ENCODE assay signal across 8 cellular contexts in genomic region chr1:35931424-35932157, GRCh38. TPM values are rescaled to one million over a fixed set of nuclear protein-coding genes. Genes with fewer than 3 reads are reported as not detected.
DNase-seq lines count a peak whose midpoint lies in the region; ATAC-seq and TF ChIP-seq lines count a peak whose summit lies in the region.

No MANE protein-coding gene starts in this region.

- ATAC-seq in HG02852 (IDR thresholded peaks at IDR 0.05; ENCODE audit: unreplicated experiment): peak; percentile 23
- peak; percentile 37 to 39 for ATAC-seq in lower lobe of right lung

- H3K36me3 ChIP-seq in NT2/D1 (ENCODE audit: insufficient read depth, insufficient read length, low read length): peaks cover 14% of the 10 kb centered on the region
- no peaks in the 10 kb centered on the region for H3K36me3 ChIP-seq in colonic mucosa
- H3K36me3 ChIP-seq in lower lobe of right lung: no peaks in the 10 kb centered on the region
- no peaks in the 10 kb centered on the region for H3K36me3 ChIP-seq in urinary bladder (ENCODE audit: insufficient read depth)

- WGBS in urinary bladder: under 1% methylated on average over 30 of the region's 30 CpGs

- intact Hi-C loops in colonic mucosa (cut with DNase I) (loop anchor here (10.0 kb wide), 1 partner anchor 153 kb away; the partner anchor contains the start of genes ADPRS and TEKT2), lower lobe of right lung (cut with DNase I) (no loop called here)

- H3K9ac ChIP-seq in NT2/D1 (ENCODE audit: insufficient read length, low read depth) (peak overlapping the region; percentile 92), colonic mucosa (ENCODE audit: low read depth in 2 of 2, low read length in 2 of 2) (peak overlapping the region; percentile 87 to 94)

- H3K27me3 ChIP-seq in NT2/D1 (ENCODE audit: insufficient read depth, insufficient read length): no peaks in the 10 kb centered on the region
- H3K27me3 ChIP-seq in colonic mucosa: no peaks in the 10 kb centered on the region
- no peaks in the 10 kb centered on the region for H3K27me3 ChIP-seq in lower lobe of right lung (ENCODE audit: low read depth)

- H3K4me1 ChIP-seq in NT2/D1 (ENCODE audit: insufficient read depth, insufficient read length) (no peaks in the 10 kb centered on the region), colonic mucosa (peaks cover 4% of the 10 kb centered on the region), lower lobe of right lung (peaks cover 33% of the 10 kb centered on the region), urinary bladder (ENCODE audit: insufficient read depth) (no peaks in the 10 kb centered on the region)

- DNase-seq in SHP77 (lab: John Stamatoyannopoulos, UW): peak; percentile 4 to 31
- no peak for DNase-seq in SHP77 treated with DMSO at 0.1 percent for 48 hours (lab: John Stamatoyannopoulos, UW)
- DNase-seq in NT2/D1 (ENCODE audit: low read depth, low spot score): peak; percentile 20
- peak; percentile 38 for DNase-seq in colonic mucosa
- peak; percentile 62 for DNase-seq in lower lobe of right lung
- no peak for DNase-seq in Kasumi-1 (lab: John Stamatoyannopoulos, UW)

- peak overlapping the region; percentile 96 for H3K27ac ChIP-seq in colonic mucosa
- H3K27ac ChIP-seq in lower lobe of right lung: peak overlapping the region; percentile 93
- H3K27ac ChIP-seq in urinary bladder (ENCODE audit: low read depth): peak overlapping the region; percentile 99

- H3K9me3 ChIP-seq in NT2/D1 (ENCODE audit: insufficient read depth, low read length): no peaks in the 10 kb centered on the region
- no peaks in the 10 kb centered on the region for H3K9me3 ChIP-seq in colonic mucosa
- no peaks in the 10 kb centered on the region for H3K9me3 ChIP-seq in lower lobe of right lung

- TF ChIP-seq CTCF in colonic mucosa (IDR thresholded peaks at IDR 0.05) (no peak), lower lobe of right lung (IDR thresholded peaks at IDR 0.05) (no peak)

- peak overlapping the region; percentile 94 for H3K4me3 ChIP-seq in NT2/D1 (ENCODE audit: insufficient read length, low read depth)
- H3K4me3 ChIP-seq in colonic mucosa: peak overlapping the region; percentile 89
- peak overlapping the region; percentile 80 for H3K4me3 ChIP-seq in lower lobe of right lung
- H3K4me3 ChIP-seq in urinary bladder (ENCODE audit: low read depth, low read length): peak overlapping the region; percentile 74

RNA-seq across cellular contexts. Expression of gene AGO3, which starts 0.7 kb away (rescaled TPM):
- total RNA-seq in colonic mucosa: 10 to 100 TPM; 16.7 to 21.4 TPM
- total RNA-seq in lower lobe of right lung: 33.9 TPM
- 53.1 TPM for total RNA-seq in urinary bladder
- polyA plus RNA-seq in urinary bladder: 4.1 TPM

RNA-seq across cellular contexts. Expression of gene AGO1, which starts 48.6 kb away (rescaled TPM):
- total RNA-seq in colonic mucosa: 10 to 100 TPM; 24.2 to 27.7 TPM
- 26.9 TPM for total RNA-seq in lower lobe of right lung
- 10.6 TPM for total RNA-seq in urinary bladder
- 9.4 TPM for polyA plus RNA-seq in urinary bladder

Comparison
In these comparisons a context has a peak if more than half of its experiments do, and no peak if none do; other contexts are left out.
1. DNase-seq: peak in SHP77 (2 of 2), NT2/D1 (single experiment), colonic mucosa (single experiment) and lower lobe of right lung (single experiment); none in SHP77 treated with DMSO at 0.1 percent for 48 hours (single experiment) and Kasumi-1 (0 of 2).
2. Peak in every context shown above with its lines, with median percentiles within 50 percentile points of each other: H3K4me3 ChIP-seq and H3K27ac ChIP-seq.